In genomic region chr10:25016349-25017246, GRCh38 we compare ENCODE assay signal across 8 cellular contexts. TPM values are rescaled to one million over a fixed set of nuclear protein-coding genes. Genes with fewer than 3 reads are reported as not detected.
DNase-seq lines count a peak whose midpoint lies in the region; ATAC-seq and TF ChIP-seq lines count a peak whose summit lies in the region.

THNSL1 (plus strand) TSS chr10:25016612; CDS start chr10:25023224, 6,612 bp downstream.

- H3K9me3 Mint-ChIP-seq in natural killer cell treated with Interleukin-12 subunit alpha and Interleukin-12 subunit beta and Interleukin-15 and Interleukin-18, amount 100 ng/mL, for 72 hours, result no peaks in the 10 kb centered on the region

- ATAC-seq in natural killer cell treated with Interleukin-12 subunit alpha and Interleukin-12 subunit beta and Interleukin-15 and Interleukin-18, amount 100 ng/mL, for 72 hours, result peak; percentile 99

- H3K4me3 ChIP-seq in fibroblast of pulmonary artery (replicated peaks; ENCODE audit: low read depth, low read length), result peak within 1 kb of the TSS; percentile 70

- H3K36me3 Mint-ChIP-seq in natural killer cell treated with Interleukin-12 subunit alpha and Interleukin-12 subunit beta and Interleukin-15 and Interleukin-18, amount 100 ng/mL, for 72 hours, result no peaks in the 10 kb centered on the region

- peak within 1 kb of the TSS; percentile 97 for H3K27ac ChIP-seq in RWPE1

- H3K4me1 Mint-ChIP-seq in natural killer cell treated with Interleukin-12 subunit alpha and Interleukin-12 subunit beta and Interleukin-15 and Interleukin-18, amount 100 ng/mL, for 72 hours (ENCODE audit: low read depth in 2 of 2), result peaks cover 11 to 18% of the 10 kb centered on the region in 2 donors

- DNase-seq in EH (ENCODE audit: low read depth) (peak; percentile 99), GOT3 (lab: John Stamatoyannopoulos, UW) (peak; percentile 89), LoVo (ENCODE audit: low spot score) (peak; percentile 98), RWPE1 (ENCODE audit: low spot score) (peak; percentile 98), fibroblast of pulmonary artery (ENCODE audit: low read depth) (peak; percentile 99)
- peak; percentile 96 for DNase-seq in activated effector memory CD4-positive, alpha-beta T cell treated with Interleukin-2 at 50 U/mL for 16 hours
- peak; percentile 100 for DNase-seq in natural killer cell treated with Interleukin-12 subunit alpha and Interleukin-12 subunit beta and Interleukin-15 and Interleukin-18, amount 100 ng/mL, for 72 hours (ENCODE audit: low spot score)
- DNase-seq in stimulated activated naive CD4-positive, alpha-beta T cell treated with Interleukin-2 at 50 U/mL for 16 hours (lab: John Stamatoyannopoulos, UW), result peak; percentile 100

- peak within 1 kb of the TSS; percentile 79 to 90 for H3K27ac Mint-ChIP-seq in natural killer cell treated with Interleukin-12 subunit alpha and Interleukin-12 subunit beta and Interleukin-15 and Interleukin-18, amount 100 ng/mL, for 72 hours

- no peaks in the 10 kb centered on the region for H3K27me3 Mint-ChIP-seq in natural killer cell treated with Interleukin-12 subunit alpha and Interleukin-12 subunit beta and Interleukin-15 and Interleukin-18, amount 100 ng/mL, for 72 hours

- POLR2A ChIA-PET in RWPE1 (lab: Yijun Ruan, JAX; ENCODE audit: low non-redundant PET), result interaction anchor here (0.8 kb wide), 2 partner anchors 51 to 65 kb away, joined by 3 to 4 read pairs; no protein-coding TSS in a partner anchor

- CTCF ChIA-PET in RWPE1 (lab: Yijun Ruan, JAX), result interaction anchor here (0.5 to 0.8 kb wide), 2 partner anchors 147 to 1654 kb away, joined by 3 to 5 read pairs; no protein-coding TSS in a partner anchor

- peak within 1 kb of the TSS; percentile 89 for H3K4me3 Mint-ChIP-seq in natural killer cell treated with Interleukin-12 subunit alpha and Interleukin-12 subunit beta and Interleukin-15 and Interleukin-18, amount 100 ng/mL, for 72 hours

- TF ChIP-seq CTCF in RWPE1 (conservative IDR thresholded peaks at IDR 0.05; ENCODE audit: low read depth) (no peak), fibroblast of pulmonary artery (IDR thresholded peaks at IDR 0.05; ENCODE audit: low read length, missing control alignments) (no peak)

RNA-seq across cellular contexts. Expression of gene THNSL1, which starts in this region (rescaled TPM):
- 1 to 10 TPM; 1.6 to 2.8 TPM for total RNA-seq in natural killer cell treated with Interleukin-12 subunit alpha and Interleukin-12 subunit beta and Interleukin-15 and Interleukin-18, amount 100 ng/mL, for 72 hours

Comparison
In these comparisons a context has a peak if more than half of its experiments do, and no peak if none do; other contexts are left out.
1. Peak in every context shown above with its lines: DNase-seq, ATAC-seq, H3K4me3 ChIP-seq and H3K27ac ChIP-seq.